ENCODE assay signal across 27 cellular contexts in genomic region chr5:86666981-86667380, GRCh38.
"Had no signal": no experiment of that assay in that cellular context is flagged by ENCODE, and none has a peak within 500 bp of the region (broad histone marks: within the 10 kb centered on the region; RNA-seq: fewer than 3 reads in every experiment).

No MANE protein-coding gene starts in this region.

- FAIRE-seq: small intestine had no signal

- H3K36me3 ChIP-seq: breast epithelium, sigmoid colon, thyroid gland, upper lobe of left lung, vagina had no signal

- H3K4me3 ChIP-seq: breast epithelium, psoas muscle, sigmoid colon, thyroid gland, upper lobe of left lung, vagina had no signal

- ATAC-seq: activated naive CD4-positive, alpha-beta T cell treated with anti-CD3 and anti-CD28 coated beads, Interleukin-2, amount 50 U/mL, for 72 hours; activated T-cell treated with anti-CD3 and anti-CD28 coated beads, Interleukin-2, amount 50 U/mL, for 72 hours; esophagus mucosa; psoas muscle; stimulated activated naive CD8-positive, alpha-beta T cell treated with anti-CD3 and anti-CD28 coated beads, Interleukin-15, amount 100 ng/mL, for 72 hours had no signal

- H2AFZ ChIP-seq: parathyroid adenoma had no signal

- H3K27me3 ChIP-seq: breast epithelium, sigmoid colon, thyroid gland, upper lobe of left lung, vagina had no signal

- H3K79me2 ChIP-seq: parathyroid adenoma had no signal

- DNase-seq: activated CD4-positive, alpha-beta T cell treated with anti-CD3 and anti-CD28 coated beads for 4 hours; activated CD4-positive, alpha-beta T cell treated with anti-CD3 and anti-CD28 coated beads, Interleukin-2, amount 50 U/mL, for 4 hours; activated CD4-positive, CD25-positive, alpha-beta regulatory T cell; activated naive CD4-positive, alpha-beta T cell; activated T-cell treated with anti-CD3 and anti-CD28 coated beads for 4 hours; activated T-cell treated with anti-CD3 and anti-CD28 coated beads, Interleukin-2, amount 50 U/mL, for 72 hours; central memory CD4-positive, alpha-beta T cell; endodermal cell; foreskin fibroblast; head of caudate nucleus; hypothalamus; mesenchymal stem cell; naive thymus-derived CD8-positive, alpha-beta T cell; nucleus accumbens; psoas muscle; sigmoid colon; small intestine; stimulated activated CD4-positive, alpha-beta T cell treated with anti-CD3 and anti-CD28 coated beads, Interleukin-4, amount 100 ng/mL, for 24 hours; stimulated activated naive CD8-positive, alpha-beta T cell treated with anti-CD3 and anti-CD28 coated beads, Interleukin-15, amount 100 ng/mL, for 72 hours; substantia nigra; thyroid gland; upper lobe of left lung had no signal

- H3K9me3 ChIP-seq: psoas muscle, sigmoid colon, thyroid gland, upper lobe of left lung, vagina had no signal

- H3K27ac ChIP-seq: breast epithelium, parathyroid adenoma, psoas muscle, sigmoid colon, thyroid gland, upper lobe of left lung, vagina had no signal

- H3K9ac ChIP-seq: parathyroid adenoma had no signal

- H3K4me1 ChIP-seq: breast epithelium, parathyroid adenoma, psoas muscle, sigmoid colon, thyroid gland, upper lobe of left lung, vagina had no signal
